ENCODE assay signal across 9 cellular contexts in genomic region chr9:15416880-15417279, GRCh38. TPM values are rescaled to one million over a fixed set of nuclear protein-coding genes. Genes with fewer than 3 reads are reported as not detected.
DNase-seq lines count a peak whose midpoint lies in the region; ATAC-seq and TF ChIP-seq lines count a peak whose summit lies in the region.
"Had no signal": no experiment of that assay in that cellular context is flagged by ENCODE, and none has a peak within 500 bp of the region (broad histone marks: within the 10 kb centered on the region; RNA-seq: fewer than 3 reads in every experiment).

No MANE protein-coding gene starts in this region.

- peak; percentile 14 for DNase-seq in NCI-H510A treated with DMSO at 0.1 percent for 48 hours (lab: John Stamatoyannopoulos, UW)
- no peak for DNase-seq in NCI-H510A (lab: John Stamatoyannopoulos, UW)
- peak; percentile 30 for DNase-seq in HFFc6
- DNase-seq in T-helper 17 cell = peak in 1 of 3 donors; percentile 29
- DNase-seq in dermis blood vessel endothelial cell = peak; percentile 62
- peak; percentile 45 for DNase-seq in neural progenitor cell (ENCODE audit: low spot score)
- DNase-seq in RKO (ENCODE audit: low spot score) = no peak
- no peak for DNase-seq in putamen (ENCODE audit: low spot score)

- peak overlapping the region; percentile 44 for H2AFZ ChIP-seq in neural progenitor cell (replicated peaks)

- H3K4me3 ChIP-seq in neural progenitor cell = no peak overlapping the region

- H3K9me3 Mint-ChIP-seq in HFFc6 (no peaks in the 10 kb centered on the region), neural progenitor cell (peaks cover 1% of the 10 kb centered on the region)
- H3K9me3 Mint-ChIP-seq: activated naive CD4-positive, alpha-beta T cell treated with anti-CD3 and anti-CD28 coated beads, Interleukin-2, amount 50 U/mL, for 72 hours had no signal

- H4K20me1 ChIP-seq in neural progenitor cell (ENCODE audit: low read depth) = no peaks in the 10 kb centered on the region

- H3K9ac ChIP-seq in neural progenitor cell = no peak overlapping the region

- TF ChIP-seq CTCF in HFFc6 (IDR thresholded peaks at IDR 0.05) = peak; percentile 72
- TF ChIP-seq CTCF in neural progenitor cell (IDR thresholded peaks at IDR 0.05) = peak; percentile 62

- H3K27me3 ChIP-seq in neural progenitor cell = no peaks in the 10 kb centered on the region

- H3K9me3 ChIP-seq in T-helper 17 cell (ENCODE audit: control insufficient read depth, low read length, poor library complexity, severe bottlenecking) (no peaks in the 10 kb centered on the region), neural progenitor cell (ENCODE audit: low read depth) (no peaks in the 10 kb centered on the region)

- H3K27ac ChIP-seq in neural progenitor cell = no peak overlapping the region

- no peaks in the 10 kb centered on the region for H3K36me3 ChIP-seq in neural progenitor cell

- H3K36me3 Mint-ChIP-seq in HFFc6 (ENCODE audit: low read depth) (no peaks in the 10 kb centered on the region), T-helper 17 cell (ENCODE audit: low read depth) (peaks cover 3% of the 10 kb centered on the region), neural progenitor cell (no peaks in the 10 kb centered on the region)
- H3K36me3 Mint-ChIP-seq: activated naive CD4-positive, alpha-beta T cell treated with anti-CD3 and anti-CD28 coated beads, Interleukin-2, amount 50 U/mL, for 72 hours had no signal

- no peaks in the 10 kb centered on the region for H3K79me2 ChIP-seq in neural progenitor cell (ENCODE audit: low read depth)

- H3K4me1 Mint-ChIP-seq in HFFc6 (ENCODE audit: low read depth) = peaks cover 10% of the 10 kb centered on the region
- H3K4me1 Mint-ChIP-seq in T-helper 17 cell = peaks cover 1% of the 10 kb centered on the region
- peaks cover 3% of the 10 kb centered on the region for H3K4me1 Mint-ChIP-seq in neural progenitor cell

- peak; percentile 40 for ATAC-seq in T-helper 17 cell

- H3K4me1 ChIP-seq in neural progenitor cell = no peaks in the 10 kb centered on the region

- H3K4me2 ChIP-seq in neural progenitor cell = no peak overlapping the region

- H3K4me3 Mint-ChIP-seq in HFFc6 (no peak overlapping the region), T-helper 17 cell (no peak overlapping the region), neural progenitor cell (no peak overlapping the region)

- H3K27ac Mint-ChIP-seq in HFFc6 (no peak overlapping the region), T-helper 17 cell (no peak overlapping the region), neural progenitor cell (no peak overlapping the region)
- H3K27ac Mint-ChIP-seq: activated naive CD4-positive, alpha-beta T cell treated with anti-CD3 and anti-CD28 coated beads, Interleukin-2, amount 50 U/mL, for 72 hours had no signal

- peaks cover 3% of the 10 kb centered on the region for H3K27me3 Mint-ChIP-seq in HFFc6 (ENCODE audit: insufficient read depth)
- peaks cover 7% of the 10 kb centered on the region for H3K27me3 Mint-ChIP-seq in T-helper 17 cell
- peaks cover 4% of the 10 kb centered on the region for H3K27me3 Mint-ChIP-seq in neural progenitor cell (ENCODE audit: insufficient read depth, low read depth)

- no peaks in the 10 kb centered on the region for H3F3A ChIP-seq in neural progenitor cell (ENCODE audit: low read depth)

RNA-seq across cellular contexts. Expression of gene SNAPC3, which starts 5.8 kb away (rescaled TPM):
- total RNA-seq in HFFc6 (2021; fragmentation: NEBNext Ultra II Directional; extraction: Animal tissue kit (Norgen Biotek cat#: 25700)) = 10 to 100 TPM; 35.9 to 41.5 (median 40.8) TPM
- 10 to 100 TPM in 1 of 2 donors, 1 to 10 TPM in 1; 9.1 to 12.0 TPM for total RNA-seq in T-helper 17 cell
- total RNA-seq in dermis blood vessel endothelial cell = 45.3 and 47.0 TPM in 2 replicates
- 59.5 and 68.7 TPM in 2 replicates for total RNA-seq in neural progenitor cell (ENCODE audit: low replicate concordance)

Comparison
In these comparisons a context has a peak if more than half of its experiments do, and no peak if none do; other contexts are left out.
1. DNase-seq: peak in NCI-H510A treated with DMSO at 0.1 percent for 48 hours (single experiment), HFFc6 (single experiment), dermis blood vessel endothelial cell (single experiment) and neural progenitor cell (single experiment); none in NCI-H510A (single experiment), RKO (single experiment) and putamen (single experiment).